Comparison of ENCODE assay signal across 21 cellular contexts in the genomic region with DNA sequence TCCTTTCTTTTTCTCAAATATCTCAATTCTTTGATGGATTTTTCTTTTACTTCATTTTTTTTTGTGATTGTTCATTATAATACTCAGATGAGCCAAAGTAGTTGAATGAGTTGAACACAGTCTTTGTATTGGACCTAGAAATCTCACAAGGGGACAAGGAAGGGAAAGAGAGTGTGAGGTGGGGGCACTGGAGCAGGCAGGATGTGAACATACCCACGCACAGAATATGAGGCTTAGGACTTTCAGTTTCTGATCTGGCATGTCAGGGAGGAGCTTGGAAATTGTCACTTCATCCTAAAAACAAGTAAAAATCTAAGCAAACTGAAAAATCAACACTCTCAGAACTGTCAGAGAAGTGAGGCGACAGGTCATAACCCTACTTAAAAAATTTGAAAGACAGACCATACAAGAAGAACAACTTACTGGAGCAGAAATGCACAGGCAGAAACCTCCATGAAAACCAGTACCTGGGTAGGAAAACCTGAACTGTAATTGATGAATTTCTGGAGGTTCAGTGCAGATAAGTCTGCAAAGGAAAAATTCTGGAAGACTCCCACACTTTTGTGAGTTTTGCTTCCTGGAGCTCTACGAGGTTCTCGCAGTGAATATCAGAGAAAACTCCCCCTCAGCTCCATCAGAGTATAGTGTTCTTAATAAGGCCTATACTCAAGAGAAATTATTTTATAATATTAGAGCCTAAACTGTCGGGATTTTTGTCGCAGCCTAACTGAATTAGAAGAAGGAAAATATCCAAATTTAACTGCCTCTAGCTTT. TPM values are rescaled to one million over a fixed set of nuclear protein-coding genes. Genes with fewer than 3 reads are reported as not detected.
DNase-seq lines count a peak whose midpoint lies in the region; ATAC-seq, FAIRE-seq and TF ChIP-seq lines count a peak whose summit lies in the region.
"Had no signal": no experiment of that assay in that cellular context is flagged by ENCODE, and none has a peak within 500 bp of the region (broad histone marks: within the 10 kb centered on the region; RNA-seq: fewer than 3 reads in every experiment).

No MANE protein-coding gene starts in this region.

- H3K27ac ChIP-seq in endothelial cell of umbilical vein (ENCODE audit: insufficient read depth, low read depth, low read length) = no peak overlapping the region
- H3K27ac ChIP-seq in spleen = peak overlapping the region in 5 of 8 donors; percentile 2 to 62 (median 45)
- H3K27ac ChIP-seq: dorsolateral prefrontal cortex, ovary, upper lobe of left lung had no signal

- intact Hi-C loops in endothelial cell of umbilical vein (cut with micrococcal nuclease) (loop anchor here (5.0 kb wide), 1 partner anchor 233 kb away; no protein-coding TSS in a partner anchor), spleen (cut with DNase I; ENCODE audit: low total_unique reads) (no loop called here)

- H3K4me3 ChIP-seq in endothelial cell of umbilical vein (replicated peaks in 1 of 3; ENCODE audit: insufficient read depth in 1 of 3, low read depth in 1 of 3, low read length in 3 of 3) = no peak overlapping the region
- H3K4me3 ChIP-seq in spleen = no peak overlapping the region
- H3K4me3 ChIP-seq: ovary, upper lobe of left lung had no signal

- peaks cover 14% of the 10 kb centered on the region for H3K79me2 ChIP-seq in endothelial cell of umbilical vein (ENCODE audit: control insufficient read depth, insufficient read depth, low read length)

- no peak overlapping the region for H3K9ac ChIP-seq in endothelial cell of umbilical vein (replicated peaks; ENCODE audit: extremely low read depth, insufficient read depth, low read length)

- DNase-seq in OCI-M1 (lab: John Stamatoyannopoulos, UW) (peak; percentile 35), endothelial cell of umbilical vein (ENCODE audit: low read depth, low spot score) (no peak), spleen (no peak), NCI-H2107 treated with DMSO at 0.1 percent for 48 hours (lab: John Stamatoyannopoulos, UW; ENCODE audit: unreplicated experiment) (no peak)
- DNase-seq: activated CD4-positive, alpha-beta T cell treated with anti-CD3 and anti-CD28 coated beads, Interleukin-2, amount 50 U/mL, for 4 hours; activated naive CD4-positive, alpha-beta T cell; activated T-cell treated with anti-CD3 and anti-CD28 coated beads, Interleukin-2, amount 50 U/mL, for 72 hours; C1 segment of cervical spinal cord; DMS153; dorsolateral prefrontal cortex; mammary epithelial cell; MV-4-11; NCI-H1436 treated with DMSO at 0.1 percent for 48 hours; NCI-H446; ovary; stimulated activated naive B cell treated with anti-CD40 and anti-IgM and Interleukin-4, amounts not matched to agents 10 μg/mL and 1 μg/mL and 100 μg/mL, for 72 hours; upper lobe of left lung had no signal

- FAIRE-seq in endothelial cell of umbilical vein (lab: Jason Lieb, UNC) = no peak

- POLR2A ChIA-PET in endothelial cell of umbilical vein (lab: Charles Lee) = no interaction called here

- TF ChIP-seq CTCF in endothelial cell of umbilical vein (IDR thresholded peaks at IDR 0.05; ENCODE audit: extremely low read depth in 1 of 2, insufficient read depth in 1 of 2, low read depth in 1 of 2, low read length in 2 of 2) (no peak), spleen (IDR thresholded peaks at IDR 0.05 in 8 of 11, conservative IDR thresholded peaks at IDR 0.05 in 3 of 11) (no peak)

- dilution Hi-C loops in endothelial cell of umbilical vein (cut with MboI; ENCODE audit: extremely low pct_ligation_motif_present, low sequenced_read_pairs) = no loop called here

- ATAC-seq in HG02798 (IDR thresholded peaks at IDR 0.05; ENCODE audit: poor library complexity, unreplicated experiment) (peak; percentile 21), HG03378 (IDR thresholded peaks at IDR 0.05; ENCODE audit: unreplicated experiment) (no peak), HG02938 (IDR thresholded peaks at IDR 0.05; ENCODE audit: unreplicated experiment) (no peak)
- ATAC-seq: activated CD4-positive, CD25-positive, alpha-beta regulatory T cell treated with anti-CD3 and anti-CD28 coated beads, Interleukin-2, amount 50 U/mL, for 24 hours; activated T-cell treated with anti-CD3 and anti-CD28 coated beads, Interleukin-2, amount 50 U/mL, for 72 hours; stimulated activated naive B cell treated with anti-CD40 and anti-IgM and Interleukin-4, amounts not matched to agents 10 μg/mL and 1 μg/mL and 100 μg/mL, for 72 hours had no signal

- no peaks in the 10 kb centered on the region for H4K20me1 ChIP-seq in endothelial cell of umbilical vein (replicated peaks; ENCODE audit: control insufficient read depth, extremely low read depth, insufficient read depth, low read length)

- no peak for TF ChIP-seq POLR2A in endothelial cell of umbilical vein (IDR thresholded peaks at IDR 0.05; ENCODE audit: low read depth, low read length)
- no peak for TF ChIP-seq POLR2A in spleen (IDR thresholded peaks at IDR 0.05)

- H3K9me3 ChIP-seq in endothelial cell of umbilical vein (replicated peaks; ENCODE audit: control insufficient read depth, insufficient read depth, low read length) = no peaks in the 10 kb centered on the region
- H3K9me3 ChIP-seq in spleen = peaks cover 0 to 11% (median 3%) of the 10 kb centered on the region in 8 donors
- H3K9me3 ChIP-seq: ovary, upper lobe of left lung had no signal

- H3K27me3 ChIP-seq in endothelial cell of umbilical vein (ENCODE audit: control insufficient read depth in 2 of 2, insufficient read depth in 2 of 2, low read length in 2 of 2) (no peaks in the 10 kb centered on the region), spleen (replicated peaks in 1 of 7) (peaks cover 0 to 26% (median 7%) of the 10 kb centered on the region in 7 donors)
- H3K27me3 ChIP-seq: ovary, upper lobe of left lung had no signal

- H3K4me1 ChIP-seq in endothelial cell of umbilical vein (ENCODE audit: control insufficient read depth, extremely low read depth, insufficient read depth, low read length) (peaks cover 23% of the 10 kb centered on the region), spleen (peaks cover 0 to 32% (median 11%) of the 10 kb centered on the region in 6 donors)

- H2AFZ ChIP-seq in endothelial cell of umbilical vein (ENCODE audit: low read depth, low read length) = no peak overlapping the region

- peak overlapping the region; percentile 3 for H3K4me2 ChIP-seq in endothelial cell of umbilical vein (ENCODE audit: insufficient read depth, low read length)

- H3K9me1 ChIP-seq in endothelial cell of umbilical vein (replicated peaks; ENCODE audit: control insufficient read depth, extremely low read depth, insufficient read depth, low read length) = no peaks in the 10 kb centered on the region

- WGBS in spleen, 5 donors = 62 to 73% (median 71%) methylated on average over 6 of the region's 6 CpGs

- no TSS peak for BruUV-seq in endothelial cell of umbilical vein (replicated peaks; lab: Mats Ljungman, UMichigan)

- H3K36me3 ChIP-seq in endothelial cell of umbilical vein (ENCODE audit: control insufficient read depth in 2 of 2, extremely low read depth in 1 of 2, insufficient read depth in 2 of 2, low read length in 2 of 2) = no peaks in the 10 kb centered on the region
- no peaks in the 10 kb centered on the region for H3K36me3 ChIP-seq in spleen
- H3K36me3 ChIP-seq: ovary, upper lobe of left lung had no signal

- CTCF ChIA-PET in endothelial cell of umbilical vein (lab: Charles Lee) = interaction anchor here (0.8 to 6.0 kb wide), 15 partner anchors 12 to 309 kb away, joined by 3 to 52 read pairs (median 7); a partner anchor contains a TSS

TF ChIP-seq in endothelial cell of umbilical vein, 7 proteins besides CTCF, POLR2A, EP300 and RAD21:
- TF ChIP-seq JUN (IDR thresholded peaks at IDR 0.05; ENCODE audit: borderline replicate concordance, insufficient read depth, insufficient read length, low read depth) (no peak), EZH2 (IDR thresholded peaks at IDR 0.05; ENCODE audit: borderline replicate concordance, low read depth, low read length, severe bottlenecking) (no peak), MYC (IDR thresholded peaks at IDR 0.05; ENCODE audit: low read depth, low read length) (no peak), GATA2 (IDR thresholded peaks at IDR 0.05; ENCODE audit: insufficient read depth, insufficient read length, low read depth, low read length) (no peak), FOS (IDR thresholded peaks at IDR 0.05; ENCODE audit: borderline replicate concordance, insufficient read depth, low read length) (no peak), POLR2AphosphoS5 (IDR thresholded peaks at IDR 0.05; ENCODE audit: insufficient read depth, low read depth, low read length) (no peak)
- TF ChIP-seq, protein P1, sequence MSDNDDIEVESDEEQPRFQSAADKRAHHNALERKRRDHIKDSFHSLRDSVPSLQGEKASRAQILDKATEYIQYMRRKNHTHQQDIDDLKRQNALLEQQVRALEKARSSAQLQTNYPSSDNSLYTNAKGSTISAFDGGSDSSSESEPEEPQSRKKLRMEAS (IDR thresholded peaks at IDR 0.05; ENCODE audit: insufficient read depth, insufficient read length) = no peak

RNA-seq across cellular contexts. Expression of a gene that starts 3.6 kb away (rescaled TPM):
- total RNA-seq in endothelial cell of umbilical vein = 21.6 and 24.1 TPM in 2 replicates
- 57.7 and 84.6 TPM in 2 replicates for polyA plus RNA-seq in endothelial cell of umbilical vein
- 24.6 and 35.3 TPM in 2 replicates for polyA plus RNA-seq in endothelial cell of umbilical vein (2011; cell fraction: cytosol; rRNA removed)
- 188 and 191 TPM in 2 replicates for polyA plus RNA-seq in endothelial cell of umbilical vein (2011; cell fraction: nucleus; rRNA removed)
- polyA plus RNA-seq in endothelial cell of umbilical vein (2012) = 50.8 and 80.0 TPM in 2 replicates
- polyA minus RNA-seq in endothelial cell of umbilical vein = 123 and 125 TPM in 2 replicates
- 57.8 TPM for polyA minus RNA-seq in endothelial cell of umbilical vein (2011; cell fraction: cytosol; rRNA and poly(A)+ RNA removed)
- 190 and 242 TPM in 2 replicates for polyA minus RNA-seq in endothelial cell of umbilical vein (2011; cell fraction: nucleus; rRNA and poly(A)+ RNA removed)
- total RNA-seq in spleen = 1 to 10 TPM; 1.3 to 8.3 (median 3.6) TPM
- polyA plus RNA-seq in spleen = under 1 TPM; 0.20 to 0.42 (median 0.30) TPM
